In genomic region chr2:159450180-159450579, GRCh38 we compare ENCODE assay signal across 14 cellular contexts.
"Had no signal": no experiment of that assay in that cellular context is flagged by ENCODE, and none has a peak within 500 bp of the region (broad histone marks: within the 10 kb centered on the region; RNA-seq: fewer than 3 reads in every experiment).

No MANE protein-coding gene starts in this region.

- H3K9me3 ChIP-seq: lower lobe of right lung, mucosa of descending colon, psoas muscle, right lobe of liver, transverse colon had no signal

- H3K4me1 Mint-ChIP-seq: activated naive CD4-positive, alpha-beta T cell treated with anti-CD3 and anti-CD28 coated beads, Interleukin-2, amount 50 U/mL, for 24 hours had no signal

- H3K27ac ChIP-seq: brain microvascular endothelial cell, lower lobe of right lung, psoas muscle, right lobe of liver, transverse colon had no signal

- H3K4me3 Mint-ChIP-seq: activated naive CD4-positive, alpha-beta T cell treated with anti-CD3 and anti-CD28 coated beads, Interleukin-2, amount 50 U/mL, for 24 hours; naive thymus-derived CD8-positive, alpha-beta T cell; stimulated activated effector memory CD8-positive, alpha-beta T cell treated with anti-CD3 and anti-CD28 coated beads, Interleukin-12 subunit alpha, Interleukin-12 subunit beta, amount 100 ng/mL, for 72 hours had no signal

- H3K9me3 Mint-ChIP-seq: stimulated activated effector memory CD8-positive, alpha-beta T cell treated with anti-CD3 and anti-CD28 coated beads, Interleukin-12 subunit alpha, Interleukin-12 subunit beta, amount 100 ng/mL, for 72 hours had no signal

- H3K27me3 Mint-ChIP-seq: activated naive CD4-positive, alpha-beta T cell treated with anti-CD3 and anti-CD28 coated beads, Interleukin-2, amount 50 U/mL, for 24 hours; naive thymus-derived CD8-positive, alpha-beta T cell had no signal

- DNase-seq: activated CD4-positive, alpha-beta T cell treated with anti-CD3 and anti-CD28 coated beads, Interleukin-2, amount 50 U/mL, for 4 hours; activated CD4-positive, CD25-positive, alpha-beta regulatory T cell treated with anti-CD3 and anti-CD28 coated beads, Interleukin-2, amount 50 U/mL, for 72 hours; activated T-cell treated with anti-CD3 and anti-CD28 coated beads, Interleukin-2, amount 50 U/mL, for 1 hour; amniotic stem cell; brain microvascular endothelial cell; lower lobe of right lung; mucosa of descending colon; naive thymus-derived CD8-positive, alpha-beta T cell; occipital lobe; psoas muscle; right lobe of liver; transverse colon had no signal

- H3K4me3 ChIP-seq: lower lobe of right lung, mucosa of descending colon, psoas muscle, right lobe of liver, transverse colon had no signal

- H3K4me1 ChIP-seq: lower lobe of right lung, right lobe of liver had no signal

- H3K27ac Mint-ChIP-seq: activated naive CD4-positive, alpha-beta T cell treated with anti-CD3 and anti-CD28 coated beads, Interleukin-2, amount 50 U/mL, for 24 hours; naive thymus-derived CD8-positive, alpha-beta T cell; stimulated activated effector memory CD8-positive, alpha-beta T cell treated with anti-CD3 and anti-CD28 coated beads, Interleukin-12 subunit alpha, Interleukin-12 subunit beta, amount 100 ng/mL, for 72 hours had no signal

- ATAC-seq: lower lobe of right lung; mucosa of descending colon; naive thymus-derived CD8-positive, alpha-beta T cell; psoas muscle; right lobe of liver; stimulated activated effector memory CD8-positive, alpha-beta T cell treated with anti-CD3 and anti-CD28 coated beads, Interleukin-12 subunit alpha, Interleukin-12 subunit beta, amount 100 ng/mL, for 72 hours had no signal

- H3K27me3 ChIP-seq: brain microvascular endothelial cell, right lobe of liver, transverse colon had no signal
